Comparison of ENCODE assay signal across 26 cellular contexts in the genomic region with DNA sequence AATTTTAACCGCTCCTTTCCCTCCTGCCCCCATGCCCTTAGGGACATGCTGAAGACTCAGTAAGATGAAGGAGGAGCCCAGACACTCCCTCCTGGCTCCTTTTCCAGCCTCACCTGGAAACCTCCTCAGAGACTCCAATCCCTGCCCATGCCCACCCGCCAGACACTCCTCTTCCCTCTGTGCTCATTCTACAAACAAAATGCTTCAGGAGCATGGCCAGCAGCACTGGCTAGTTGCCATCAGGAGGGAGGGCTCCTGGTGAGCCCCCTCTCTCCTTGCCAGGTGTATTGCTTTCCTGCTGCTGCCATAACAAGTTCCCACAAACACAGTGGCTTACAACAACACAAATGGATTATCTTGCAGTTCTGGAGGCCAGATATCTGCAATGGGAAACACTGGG.
DNase-seq lines count a peak whose midpoint lies in the region; ATAC-seq, FAIRE-seq and TF ChIP-seq lines count a peak whose summit lies in the region.
"Had no signal": no experiment of that assay in that cellular context is flagged by ENCODE, and none has a peak within 500 bp of the region (broad histone marks: within the 10 kb centered on the region; RNA-seq: fewer than 3 reads in every experiment).

No MANE protein-coding gene starts in this region.

- no peaks in the 10 kb centered on the region for H3K36me3 ChIP-seq in breast epithelium
- no peaks in the 10 kb centered on the region for H3K36me3 ChIP-seq in bronchial epithelial cell (ENCODE audit: control insufficient read depth, insufficient read depth, low read length)
- H3K36me3 ChIP-seq in aorta (ENCODE audit: control insufficient read depth in 1 of 2, insufficient read depth in 2 of 2, low read length in 1 of 2) = no peaks in the 10 kb centered on the region
- H3K36me3 ChIP-seq: SJSA1 had no signal

- DNase-seq in MCF 10A (ENCODE audit: unreplicated experiment) (peak; percentile 33), breast epithelium (ENCODE audit: low spot score in 2 of 2) (no peak), NCI-H2107 (lab: John Stamatoyannopoulos, UW) (peak; percentile 52), bronchial epithelial cell (ENCODE audit: low read depth) (peak; percentile 16), aorta (no peak), COLO829 (ENCODE audit: low spot score) (no peak)
- DNase-seq in effector CD4-positive, alpha-beta T cell = no peak
- DNase-seq in activated CD4-positive, alpha-beta T cell treated with anti-CD3 and anti-CD28 coated beads, Interleukin-2, amount 10 ng/mL, durations not matched to agents 7 days and 5 days = no peak
- DNase-seq: activated CD4-positive, alpha-beta T cell treated with anti-CD3 and anti-CD28 coated beads for 48 hours; activated CD8-positive, alpha-beta memory T cell treated with anti-CD3 and anti-CD28 coated beads, Interleukin-2, amount 10 ng/mL, durations not matched to agents 7 days and 5 days; GOT3; midbrain; NCI-H82; nephron progenitor cell; stimulated activated CD4-positive, alpha-beta T cell treated with anti-CD3 and anti-CD28 coated beads, Interleukin-15, amount 100 ng/mL, for 24 hours; substantia nigra had no signal

- H3K27me3 ChIP-seq in breast epithelium (no peaks in the 10 kb centered on the region), bronchial epithelial cell (ENCODE audit: control insufficient read depth, insufficient read depth, low read length) (no peaks in the 10 kb centered on the region), aorta (ENCODE audit: control insufficient read depth in 1 of 2, insufficient read depth in 2 of 2, low read length in 1 of 2) (no peaks in the 10 kb centered on the region)
- H3K27me3 ChIP-seq: SJSA1 had no signal

- H3K4me1 ChIP-seq in breast epithelium = peaks cover 0 to 3% of the 10 kb centered on the region in 2 donors
- H3K4me1 ChIP-seq in aorta (ENCODE audit: control insufficient read depth in 1 of 2, insufficient read depth in 2 of 2, low read length in 2 of 2) = no peaks in the 10 kb centered on the region
- H3K4me1 ChIP-seq: SJSA1 had no signal

- CTCF ChIA-PET in MCF 10A (lab: Yijun Ruan, JAX) = interaction anchor here (0.6 to 0.8 kb wide), 2 partner anchors 37 to 249 kb away, joined by 3 to 4 read pairs; no protein-coding TSS in a partner anchor
- CTCF ChIA-PET in activated CD4-positive, alpha-beta T cell treated with anti-CD3 and anti-CD28 coated beads, Interleukin-2, amount 10 ng/mL, durations not matched to agents 7 days and 5 days (lab: Charles Lee) = no interaction called here

- no peaks in the 10 kb centered on the region for H3K9me3 ChIP-seq in breast epithelium
- H3K9me3 ChIP-seq in aorta (ENCODE audit: control insufficient read depth, low read length) = no peaks in the 10 kb centered on the region
- H3K9me3 ChIP-seq: SJSA1 had no signal

- H3K4me3 ChIP-seq in breast epithelium (no peak overlapping the region), bronchial epithelial cell (ENCODE audit: low read depth, low read length) (no peak overlapping the region), aorta (ENCODE audit: low read length in 2 of 2) (no peak overlapping the region)
- H3K4me3 ChIP-seq: GM12878, SJSA1 had no signal

- H3K36me3 Mint-ChIP-seq in MCF 10A (ENCODE audit: insufficient read depth, unreplicated experiment) = no peaks in the 10 kb centered on the region
- no peaks in the 10 kb centered on the region for H3K36me3 Mint-ChIP-seq in activated CD4-positive, alpha-beta T cell treated with anti-CD3 and anti-CD28 coated beads, Interleukin-2, amount 10 ng/mL, durations not matched to agents 7 days and 5 days (ENCODE audit: low read depth)
- H3K36me3 Mint-ChIP-seq: activated CD8-positive, alpha-beta memory T cell treated with anti-CD3 and anti-CD28 coated beads, Interleukin-2, amount 10 ng/mL, durations not matched to agents 7 days and 5 days; activated naive CD8-positive, alpha-beta T cell had no signal

- TF ChIP-seq POLR2A in breast epithelium (IDR thresholded peaks at IDR 0.05) = no peak

- H3K27me3 Mint-ChIP-seq in MCF 10A (ENCODE audit: insufficient read depth, unreplicated experiment) = no peaks in the 10 kb centered on the region
- peaks cover 10% of the 10 kb centered on the region for H3K27me3 Mint-ChIP-seq in activated CD4-positive, alpha-beta T cell treated with anti-CD3 and anti-CD28 coated beads, Interleukin-2, amount 10 ng/mL, durations not matched to agents 7 days and 5 days

- intact Hi-C loops in MCF 10A (cut with micrococcal nuclease) (no loop called here), breast epithelium (cut with DNase I; ENCODE audit: low total_unique reads) (no loop called here), aorta (cut with DNase I) (no loop called here)

- FAIRE-seq in bronchial epithelial cell (lab: Jason Lieb, UNC) = no peak
- FAIRE-seq: GM12878, GM19239, HTR-8/SVneo had no signal

- H3K4me3 Mint-ChIP-seq in MCF 10A (ENCODE audit: unreplicated experiment) = no peak overlapping the region
- no peak overlapping the region for H3K4me3 Mint-ChIP-seq in activated CD4-positive, alpha-beta T cell treated with anti-CD3 and anti-CD28 coated beads, Interleukin-2, amount 10 ng/mL, durations not matched to agents 7 days and 5 days
- H3K4me3 Mint-ChIP-seq: activated CD8-positive, alpha-beta memory T cell treated with anti-CD3 and anti-CD28 coated beads, Interleukin-2, amount 10 ng/mL, durations not matched to agents 7 days and 5 days; activated naive CD8-positive, alpha-beta T cell; nephron progenitor cell; T-helper 1 cell treated with Interleukin-12 subunit alpha and Interleukin-12 subunit beta and Interleukin-4 antibody, amounts not matched to agents 30 μg/mL and 1 μg/mL, for 36 hours had no signal

- POLR2A ChIA-PET in MCF 10A (lab: Yijun Ruan, JAX) = interaction anchor here (0.7 to 1.2 kb wide), 2 partner anchors 9 to 50 kb away, joined by 3 to 7 read pairs; no protein-coding TSS in a partner anchor
- POLR2A ChIA-PET in activated CD4-positive, alpha-beta T cell treated with anti-CD3 and anti-CD28 coated beads, Interleukin-2, amount 10 ng/mL, durations not matched to agents 7 days and 5 days (lab: Charles Lee) = no interaction called here

- ATAC-seq in aorta (ENCODE audit: low FRiP score) = no peak
- ATAC-seq: activated CD8-positive, alpha-beta memory T cell treated with anti-CD3 and anti-CD28 coated beads, Interleukin-2, amount 10 ng/mL, durations not matched to agents 7 days and 5 days; GM12878; left lobe of liver; Panc1; sciatic nerve had no signal

- WGBS in aorta, 2 donors = 93% methylated on average over 2 of the region's 2 CpGs

- no peak overlapping the region for H3K27ac ChIP-seq in breast epithelium
- no peak overlapping the region for H3K27ac ChIP-seq in aorta (ENCODE audit: low read depth in 1 of 2, low read length in 2 of 2)
- H3K27ac ChIP-seq: C4-2B, SJSA1 had no signal

- no peaks in the 10 kb centered on the region for H3K4me1 Mint-ChIP-seq in MCF 10A (ENCODE audit: insufficient read depth, unreplicated experiment)
- no peaks in the 10 kb centered on the region for H3K4me1 Mint-ChIP-seq in activated CD4-positive, alpha-beta T cell treated with anti-CD3 and anti-CD28 coated beads, Interleukin-2, amount 10 ng/mL, durations not matched to agents 7 days and 5 days
- H3K4me1 Mint-ChIP-seq: activated CD8-positive, alpha-beta memory T cell treated with anti-CD3 and anti-CD28 coated beads, Interleukin-2, amount 10 ng/mL, durations not matched to agents 7 days and 5 days had no signal

- no peak overlapping the region for H3K27ac Mint-ChIP-seq in MCF 10A (ENCODE audit: low read depth, unreplicated experiment)
- H3K27ac Mint-ChIP-seq in activated CD4-positive, alpha-beta T cell treated with anti-CD3 and anti-CD28 coated beads, Interleukin-2, amount 10 ng/mL, durations not matched to agents 7 days and 5 days = no peak overlapping the region
- H3K27ac Mint-ChIP-seq: activated CD8-positive, alpha-beta memory T cell treated with anti-CD3 and anti-CD28 coated beads, Interleukin-2, amount 10 ng/mL, durations not matched to agents 7 days and 5 days; activated naive CD8-positive, alpha-beta T cell; nephron progenitor cell; T-helper 1 cell treated with Interleukin-12 subunit alpha and Interleukin-12 subunit beta and Interleukin-4 antibody, amounts not matched to agents 30 μg/mL and 1 μg/mL, for 36 hours had no signal

- H3K9me3 Mint-ChIP-seq in MCF 10A (ENCODE audit: unreplicated experiment) = no peaks in the 10 kb centered on the region
- H3K9me3 Mint-ChIP-seq in activated CD4-positive, alpha-beta T cell treated with anti-CD3 and anti-CD28 coated beads, Interleukin-2, amount 10 ng/mL, durations not matched to agents 7 days and 5 days = no peaks in the 10 kb centered on the region
- H3K9me3 Mint-ChIP-seq: nephron progenitor cell; T-helper 1 cell treated with Interleukin-12 subunit alpha and Interleukin-12 subunit beta and Interleukin-4 antibody, amounts not matched to agents 30 μg/mL and 1 μg/mL, for 36 hours had no signal

- TF ChIP-seq CTCF in MCF 10A (IDR thresholded peaks at IDR 0.05; ENCODE audit: unreplicated experiment) = no peak
- no peak for TF ChIP-seq CTCF in breast epithelium (IDR thresholded peaks at IDR 0.05)
- no peak for TF ChIP-seq CTCF in bronchial epithelial cell (IDR thresholded peaks at IDR 0.05; ENCODE audit: insufficient read depth, low read length, severe bottlenecking)

- BruUV-seq in MCF 10A (replicated peaks; lab: Mats Ljungman, UMichigan) = no TSS peak

Comparison
In these comparisons a context has a peak if more than half of its experiments do, and no peak if none do; other contexts are left out.
1. DNase-seq: peak in MCF 10A (single experiment), NCI-H2107 (single experiment) and bronchial epithelial cell (single experiment); none in breast epithelium (0 of 2), effector CD4-positive, alpha-beta T cell (single experiment), activated CD4-positive, alpha-beta T cell treated with anti-CD3 and anti-CD28 coated beads, Interleukin-2, amount 10 ng/mL, durations not matched to agents 7 days and 5 days (single experiment), aorta (0 of 2) and COLO829 (single experiment).